36 cellular contexts compared by ENCODE assay signal in genomic region chr5:14967166-14967565, GRCh38.
"Had no signal": no experiment of that assay in that cellular context is flagged by ENCODE, and none has a peak within 500 bp of the region (broad histone marks: within the 10 kb centered on the region; RNA-seq: fewer than 3 reads in every experiment).

No MANE protein-coding gene starts in this region.

- H3K27me3 ChIP-seq: MG63 had no signal

- H3K36me3 ChIP-seq: MG63 had no signal

- DNase-seq: Karpas-422, Kasumi-1, MG63, MM.1S, MV-4-11, NCI-H1048, NCI-H1092, NCI-H1092 treated with DMSO at 0.1 percent for 48 hours, NCI-H1105, NCI-H1105 treated with DMSO at 0.1 percent for 48 hours, NCI-H1417, NCI-H1417 treated with DMSO at 0.1 percent for 48 hours, NCI-H1436, NCI-H1436 treated with DMSO at 0.1 percent for 48 hours, NCI-H146, NCI-H1694, NCI-H1694 treated with DMSO at 0.1 percent for 48 hours, NCI-H187, NCI-H187 treated with DMSO at 0.1 percent for 48 hours, NCI-H1930, NCI-H2029, NCI-H2029 treated with DMSO at 0.1 percent for 48 hours, NCI-H2081, NCI-H2081 treated with DMSO at 0.1 percent for 48 hours, NCI-H2107, NCI-H2171, NCI-H2171 treated with DMSO at 0.1 percent for 48 hours, NCI-H2227 treated with DMSO at 0.1 percent for 48 hours, NCI-H226, NCI-H345, NCI-H446, NCI-H446 treated with DMSO at 0.1 percent for 48 hours, NCI-H510A, NCI-H510A treated with DMSO at 0.1 percent for 48 hours, NCI-H524, NCI-H524 treated with DMSO at 0.1 percent for 48 hours had no signal

- H3K4me3 ChIP-seq: MG63 had no signal

- H3K9me3 ChIP-seq: MG63 had no signal
